In genomic region chr1:14182801-14183200, GRCh38 we compare ENCODE assay signal across 21 cellular contexts.
DNase-seq lines count a peak whose midpoint lies in the region; ATAC-seq, FAIRE-seq and TF ChIP-seq lines count a peak whose summit lies in the region.
"Had no signal": no experiment of that assay in that cellular context is flagged by ENCODE, and none has a peak within 500 bp of the region (broad histone marks: within the 10 kb centered on the region; RNA-seq: fewer than 3 reads in every experiment).

No MANE protein-coding gene starts in this region.

- H3K4me3 Mint-ChIP-seq in stimulated activated naive CD8-positive, alpha-beta T cell treated with anti-CD3 and anti-CD28 coated beads, Interleukin-15, amount 100 ng/mL, for 72 hours = peak overlapping the region; percentile 15 to 24
- H3K4me3 Mint-ChIP-seq in brain = peak overlapping the region in 2 of 5 experiments; percentile 9 to 79
- no peak overlapping the region for H3K4me3 Mint-ChIP-seq in activated CD8-positive, alpha-beta T cell treated with anti-CD3 and anti-CD28 coated beads for 36 hours
- H3K4me3 Mint-ChIP-seq: CD4-positive, alpha-beta memory T cell had no signal

- H3K4me1 Mint-ChIP-seq in stimulated activated naive CD8-positive, alpha-beta T cell treated with anti-CD3 and anti-CD28 coated beads, Interleukin-15, amount 100 ng/mL, for 72 hours = peaks cover 24% of the 10 kb centered on the region
- H3K4me1 Mint-ChIP-seq in brain = peaks cover 53% of the 10 kb centered on the region
- peaks cover 4% of the 10 kb centered on the region for H3K4me1 Mint-ChIP-seq in activated CD8-positive, alpha-beta T cell treated with anti-CD3 and anti-CD28 coated beads for 36 hours (ENCODE audit: low read depth)
- H3K4me1 Mint-ChIP-seq: CD4-positive, alpha-beta memory T cell had no signal

- peak; percentile 95 for ATAC-seq in stimulated activated naive CD8-positive, alpha-beta T cell treated with anti-CD3 and anti-CD28 coated beads, Interleukin-15, amount 100 ng/mL, for 72 hours
- ATAC-seq in stimulated activated naive CD8-positive, alpha-beta T cell treated with anti-CD3 and anti-CD28 coated beads, Interleukin-15, Interleukin-2, amounts not matched to agents 100 U/mL and 50 U/mL, for 24 hours = no peak
- no peak for ATAC-seq in activated CD8-positive, alpha-beta T cell treated with anti-CD3 and anti-CD28 coated beads for 36 hours
- ATAC-seq: Right ventricle myocardium inferior had no signal

- H3K36me3 Mint-ChIP-seq in brain = no peaks in the 10 kb centered on the region
- H3K36me3 Mint-ChIP-seq in activated CD8-positive, alpha-beta T cell treated with anti-CD3 and anti-CD28 coated beads for 36 hours (ENCODE audit: low read depth) = no peaks in the 10 kb centered on the region
- H3K36me3 Mint-ChIP-seq: CD4-positive, alpha-beta memory T cell had no signal

- no peak for FAIRE-seq in small intestine (lab: Jason Lieb, UNC)
- FAIRE-seq: G401.6, HTR-8/SVneo had no signal

- DNase-seq in stimulated activated naive CD8-positive, alpha-beta T cell treated with anti-CD3 and anti-CD28 coated beads, Interleukin-15, amount 100 ng/mL, for 72 hours = peak in 1 of 2 donors; percentile 15
- no peak for DNase-seq in stimulated activated naive CD8-positive, alpha-beta T cell treated with anti-CD3 and anti-CD28 coated beads, Interleukin-15, Interleukin-2, amounts not matched to agents 100 U/mL and 50 U/mL, for 24 hours
- DNase-seq in NCI-H82 treated with DMSO at 0.1 percent for 48 hours (lab: John Stamatoyannopoulos, UW; ENCODE audit: unreplicated experiment) (peak; percentile 4), small intestine (no peak), DMS114 treated with DMSO at 0.1 percent for 48 hours (lab: John Stamatoyannopoulos, UW; ENCODE audit: unreplicated experiment) (no peak)
- DNase-seq in stimulated activated CD4-positive, alpha-beta T cell treated with anti-CD3 and anti-CD28 coated beads, Interleukin-4, amount 100 ng/mL, for 4 hours = no peak
- DNase-seq in activated CD8-positive, alpha-beta T cell treated with anti-CD3 and anti-CD28 coated beads for 36 hours = no peak
- DNase-seq: 8988T; Calu3; CD4-positive, alpha-beta memory T cell; DMS79 treated with DMSO at 0.1 percent for 48 hours; HCEC 1CT; IMR-90; NCI-H1694 treated with DMSO at 0.1 percent for 48 hours; NCI-H2107; NCI-H510A treated with DMSO at 0.1 percent for 48 hours; Peyer's patch had no signal

- no peak overlapping the region for H3K27ac ChIP-seq in small intestine (ENCODE audit: low read depth in 1 of 2, low read length in 1 of 2)
- H3K27ac ChIP-seq: Peyer's patch had no signal

- H3K9me3 ChIP-seq in small intestine (ENCODE audit: control insufficient read depth, low read depth) = no peaks in the 10 kb centered on the region
- H3K9me3 ChIP-seq: Peyer's patch had no signal

- 69 to 85% (median 84%) methylated on average over 5 of the region's 5 CpGs for WGBS in small intestine, 3 donors

- no peaks in the 10 kb centered on the region for H3K27me3 ChIP-seq in small intestine (ENCODE audit: control insufficient read depth in 2 of 2, insufficient read depth in 2 of 2, low read length in 2 of 2)
- H3K27me3 ChIP-seq: Peyer's patch had no signal

- H3K4me3 ChIP-seq in small intestine (ENCODE audit: low read depth in 1 of 2, low read length in 2 of 2) = no peak overlapping the region
- H3K4me3 ChIP-seq: Peyer's patch had no signal

- POLR2A ChIA-PET in activated CD8-positive, alpha-beta T cell treated with anti-CD3 and anti-CD28 coated beads for 36 hours (lab: Charles Lee) = no interaction called here

- no peaks in the 10 kb centered on the region for H3K36me3 ChIP-seq in small intestine (ENCODE audit: control insufficient read depth in 2 of 2, insufficient read depth in 2 of 2, low read length in 2 of 2)
- H3K36me3 ChIP-seq: Peyer's patch had no signal

- H3K27me3 Mint-ChIP-seq in stimulated activated naive CD8-positive, alpha-beta T cell treated with anti-CD3 and anti-CD28 coated beads, Interleukin-15, amount 100 ng/mL, for 72 hours = peaks cover 61% of the 10 kb centered on the region
- H3K27me3 Mint-ChIP-seq in brain = no peaks in the 10 kb centered on the region
- H3K27me3 Mint-ChIP-seq in activated CD8-positive, alpha-beta T cell treated with anti-CD3 and anti-CD28 coated beads for 36 hours = peaks cover 18% of the 10 kb centered on the region

- peaks cover 0 to 5% of the 10 kb centered on the region in 2 donors for H3K9me3 Mint-ChIP-seq in stimulated activated naive CD8-positive, alpha-beta T cell treated with anti-CD3 and anti-CD28 coated beads, Interleukin-15, amount 100 ng/mL, for 72 hours
- peaks cover 2 to 21% (median 10%) of the 10 kb centered on the region in 5 experiments for H3K9me3 Mint-ChIP-seq in brain
- no peaks in the 10 kb centered on the region for H3K9me3 Mint-ChIP-seq in activated CD8-positive, alpha-beta T cell treated with anti-CD3 and anti-CD28 coated beads for 36 hours

- no peaks in the 10 kb centered on the region for H3K4me1 ChIP-seq in small intestine (ENCODE audit: control insufficient read depth in 2 of 2, insufficient read depth in 1 of 2, low read depth in 1 of 2, low read length in 1 of 2)
- H3K4me1 ChIP-seq: Peyer's patch had no signal

- peak overlapping the region; percentile 71 to 94 for H3K27ac Mint-ChIP-seq in stimulated activated naive CD8-positive, alpha-beta T cell treated with anti-CD3 and anti-CD28 coated beads, Interleukin-15, amount 100 ng/mL, for 72 hours
- peak overlapping the region in 3 of 5 experiments; percentile 20 to 87 (median 81) for H3K27ac Mint-ChIP-seq in brain
- no peak overlapping the region for H3K27ac Mint-ChIP-seq in activated CD8-positive, alpha-beta T cell treated with anti-CD3 and anti-CD28 coated beads for 36 hours
- H3K27ac Mint-ChIP-seq: CD4-positive, alpha-beta memory T cell had no signal

- no peak for TF ChIP-seq CTCF in brain (conservative IDR thresholded peaks at IDR 0.05)
- no peak for TF ChIP-seq CTCF in activated CD8-positive, alpha-beta T cell treated with anti-CD3 and anti-CD28 coated beads for 36 hours (IDR thresholded peaks at IDR 0.05)

- CTCF ChIA-PET in activated CD8-positive, alpha-beta T cell treated with anti-CD3 and anti-CD28 coated beads for 36 hours (lab: Charles Lee) = no interaction called here

- intact Hi-C loops in activated CD8-positive, alpha-beta T cell treated with anti-CD3 and anti-CD28 coated beads for 36 hours (cut with micrococcal nuclease) = no loop called here
